9 cellular contexts compared by ENCODE assay signal in genomic region chr12:108856170-108856427, GRCh38. TPM values are rescaled to one million over a fixed set of nuclear protein-coding genes. Genes with fewer than 3 reads are reported as not detected.
DNase-seq lines count a peak whose midpoint lies in the region; ATAC-seq, FAIRE-seq and TF ChIP-seq lines count a peak whose summit lies in the region.
"Had no signal": no experiment of that assay in that cellular context is flagged by ENCODE, and none has a peak within 500 bp of the region (broad histone marks: within the 10 kb centered on the region; RNA-seq: fewer than 3 reads in every experiment).

No MANE protein-coding gene starts in this region.

- TF ChIP-seq POLR2A in endothelial cell of umbilical vein (IDR thresholded peaks at IDR 0.05; ENCODE audit: low read depth, low read length) (no peak), GM12891 (IDR thresholded peaks at IDR 0.05; ENCODE audit: low read depth, low read length) (no peak)

- no peaks in the 10 kb centered on the region for H3K27me3 ChIP-seq in CD4-positive, CD25-positive, alpha-beta regulatory T cell (ENCODE audit: control insufficient read depth, insufficient read depth, low read length)
- no peaks in the 10 kb centered on the region for H3K27me3 ChIP-seq in RWPE2 (ENCODE audit: insufficient read depth, poor library complexity, severe bottlenecking)
- no peaks in the 10 kb centered on the region for H3K27me3 ChIP-seq in endothelial cell of umbilical vein (ENCODE audit: control insufficient read depth in 2 of 2, insufficient read depth in 2 of 2, low read length in 2 of 2)

- ATAC-seq in CD4-positive, CD25-positive, alpha-beta regulatory T cell (ENCODE audit: low read depth in 2 of 2), result no peak
- ATAC-seq in RWPE2 (ENCODE audit: low read depth) (no peak; the same call in 1 of the 3 replicates), HG03520 (IDR thresholded peaks at IDR 0.05; ENCODE audit: unreplicated experiment) (no peak), HG02970 (IDR thresholded peaks at IDR 0.05; ENCODE audit: low FRiP score, unreplicated experiment) (no peak)

- peak overlapping the region; percentile 67 for H3K27ac ChIP-seq in CD4-positive, CD25-positive, alpha-beta regulatory T cell (ENCODE audit: insufficient read depth, low read length, poor library complexity, severe bottlenecking)
- H3K27ac ChIP-seq in RWPE2 (ENCODE audit: poor library complexity, severe bottlenecking) (peak overlapping the region; percentile 94), endothelial cell of umbilical vein (ENCODE audit: insufficient read depth, low read depth, low read length) (peak overlapping the region; percentile 98)

- TF ChIP-seq CTCF in RWPE2 (IDR thresholded peaks at IDR 0.05; ENCODE audit: poor library complexity, severe bottlenecking) (no peak), endothelial cell of umbilical vein (IDR thresholded peaks at IDR 0.05; ENCODE audit: extremely low read depth in 1 of 2, insufficient read depth in 1 of 2, low read depth in 1 of 2, low read length in 2 of 2) (no peak), osteocyte (IDR thresholded peaks at IDR 0.05) (no peak)

- no peaks in the 10 kb centered on the region for H3K9me1 ChIP-seq in endothelial cell of umbilical vein (replicated peaks; ENCODE audit: control insufficient read depth, extremely low read depth, insufficient read depth, low read length)

- DNase-seq in CD4-positive, CD25-positive, alpha-beta regulatory T cell, result no peak
- DNase-seq in RWPE2 (ENCODE audit: low spot score) (no peak), endothelial cell of umbilical vein (ENCODE audit: low read depth, low spot score) (no peak), osteocyte (ENCODE audit: extremely low spot score, unreplicated experiment) (no peak), GM12891 (ENCODE audit: insufficient read length, low spot score) (no peak), mucosa of gallbladder (ENCODE audit: low spot score) (no peak)

- FAIRE-seq in endothelial cell of umbilical vein (lab: Jason Lieb, UNC) (no peak), GM12891 (lab: Jason Lieb, UNC) (no peak)

- no peak overlapping the region for H2AFZ ChIP-seq in endothelial cell of umbilical vein (ENCODE audit: low read depth, low read length)

- H3K9ac ChIP-seq in endothelial cell of umbilical vein (replicated peaks; ENCODE audit: extremely low read depth, insufficient read depth, low read length), result peak overlapping the region; percentile 75

- H3K36me3 ChIP-seq in CD4-positive, CD25-positive, alpha-beta regulatory T cell (ENCODE audit: control insufficient read depth, insufficient read depth, low read length), result peaks cover 12% of the 10 kb centered on the region
- H3K36me3 ChIP-seq in RWPE2 (ENCODE audit: low read depth) (peaks cover 46% of the 10 kb centered on the region), endothelial cell of umbilical vein (ENCODE audit: control insufficient read depth in 2 of 2, extremely low read depth in 1 of 2, insufficient read depth in 2 of 2, low read length in 2 of 2) (no peaks in the 10 kb centered on the region)

- no peaks in the 10 kb centered on the region for H3K9me3 ChIP-seq in CD4-positive, CD25-positive, alpha-beta regulatory T cell (ENCODE audit: control insufficient read depth in 2 of 2, low read length in 2 of 2)
- no peaks in the 10 kb centered on the region for H3K9me3 ChIP-seq in RWPE2 (ENCODE audit: severe bottlenecking)
- H3K9me3 ChIP-seq in endothelial cell of umbilical vein (replicated peaks; ENCODE audit: control insufficient read depth, insufficient read depth, low read length), result no peaks in the 10 kb centered on the region

- dilution Hi-C loops in endothelial cell of umbilical vein (cut with MboI; ENCODE audit: extremely low pct_ligation_motif_present, low sequenced_read_pairs), result no loop called here

- POLR2A ChIA-PET in endothelial cell of umbilical vein (lab: Charles Lee), result no interaction called here

- H3K4me1 ChIP-seq in CD4-positive, CD25-positive, alpha-beta regulatory T cell (ENCODE audit: control insufficient read depth, insufficient read depth, low read length, poor library complexity, severe bottlenecking), result peaks cover 28% of the 10 kb centered on the region
- peaks cover 35% of the 10 kb centered on the region for H3K4me1 ChIP-seq in RWPE2 (ENCODE audit: insufficient read depth, poor library complexity, severe bottlenecking)
- H3K4me1 ChIP-seq in endothelial cell of umbilical vein (ENCODE audit: control insufficient read depth, extremely low read depth, insufficient read depth, low read length), result peaks cover 51% of the 10 kb centered on the region

- peak overlapping the region; percentile 87 for H3K4me3 ChIP-seq in CD4-positive, CD25-positive, alpha-beta regulatory T cell (ENCODE audit: low read depth, low read length)
- peak overlapping the region; percentile 88 for H3K4me3 ChIP-seq in RWPE2 (ENCODE audit: severe bottlenecking)
- peak overlapping the region in 2 of 3 experiments; percentile 60 to 74 for H3K4me3 ChIP-seq in endothelial cell of umbilical vein (replicated peaks in 1 of 3; ENCODE audit: insufficient read depth in 1 of 3, low read depth in 1 of 3, low read length in 3 of 3)

- peaks cover 29% of the 10 kb centered on the region for H3K79me2 ChIP-seq in endothelial cell of umbilical vein (ENCODE audit: control insufficient read depth, insufficient read depth, low read length)

- H3K4me2 ChIP-seq in endothelial cell of umbilical vein (ENCODE audit: insufficient read depth, low read length), result peak overlapping the region; percentile 38

- H3K36me3 Mint-ChIP-seq in CD4-positive, CD25-positive, alpha-beta regulatory T cell, result peaks cover 8% of the 10 kb centered on the region
- H3K36me3 Mint-ChIP-seq in osteocyte (ENCODE audit: unreplicated experiment), result peaks cover 22% of the 10 kb centered on the region

- H3K4me1 Mint-ChIP-seq in CD4-positive, CD25-positive, alpha-beta regulatory T cell, result peaks cover 32 to 52% (median 43%) of the 10 kb centered on the region in 4 donors
- H3K4me1 Mint-ChIP-seq in osteocyte (ENCODE audit: unreplicated experiment), result peaks cover 69% of the 10 kb centered on the region

- H3K27ac Mint-ChIP-seq in CD4-positive, CD25-positive, alpha-beta regulatory T cell, result peak overlapping the region; percentile 93 to 97 (median 96)
- peak overlapping the region; percentile 97 for H3K27ac Mint-ChIP-seq in osteocyte (ENCODE audit: unreplicated experiment)

- H3K27me3 Mint-ChIP-seq in CD4-positive, CD25-positive, alpha-beta regulatory T cell, result peaks cover 9% of the 10 kb centered on the region
- no peaks in the 10 kb centered on the region for H3K27me3 Mint-ChIP-seq in osteocyte (ENCODE audit: unreplicated experiment)

- intact Hi-C loops in endothelial cell of umbilical vein (cut with micrococcal nuclease), result no loop called here

- no peaks in the 10 kb centered on the region for H4K20me1 ChIP-seq in endothelial cell of umbilical vein (replicated peaks; ENCODE audit: control insufficient read depth, extremely low read depth, insufficient read depth, low read length)

- H3K4me3 Mint-ChIP-seq in CD4-positive, CD25-positive, alpha-beta regulatory T cell, result peak overlapping the region; percentile 95 to 99 (median 97)
- H3K4me3 Mint-ChIP-seq in osteocyte (ENCODE audit: unreplicated experiment), result peak overlapping the region; percentile 87

- CTCF ChIA-PET in endothelial cell of umbilical vein (lab: Charles Lee), result no interaction called here

- BruUV-seq in endothelial cell of umbilical vein (replicated peaks; lab: Mats Ljungman, UMichigan), result no TSS peak

- H3K9me3 Mint-ChIP-seq in CD4-positive, CD25-positive, alpha-beta regulatory T cell, result peaks cover 0 to 3% (median 0%) of the 10 kb centered on the region in 7 donors
- no peaks in the 10 kb centered on the region for H3K9me3 Mint-ChIP-seq in osteocyte (ENCODE audit: unreplicated experiment)

TF ChIP-seq in endothelial cell of umbilical vein, 7 proteins besides CTCF, POLR2A, EP300 and RAD21 (continues in another document):
- TF ChIP-seq JUN (IDR thresholded peaks at IDR 0.05; ENCODE audit: borderline replicate concordance, insufficient read depth, insufficient read length, low read depth), result no peak
- TF ChIP-seq FOS (IDR thresholded peaks at IDR 0.05; ENCODE audit: borderline replicate concordance, insufficient read depth, low read length), result no peak
- no peak for TF ChIP-seq EZH2 (IDR thresholded peaks at IDR 0.05; ENCODE audit: borderline replicate concordance, low read depth, low read length, severe bottlenecking)
- no peak for TF ChIP-seq MYC (IDR thresholded peaks at IDR 0.05; ENCODE audit: low read depth, low read length)

TF ChIP-seq in GM12891, 5 proteins besides CTCF, POLR2A, EP300 and RAD21:
- TF ChIP-seq SPI1 (IDR thresholded peaks at IDR 0.05; ENCODE audit: low read depth, low read length) (no peak), TAF1 (IDR thresholded peaks at IDR 0.05; ENCODE audit: low read depth, low read length) (no peak), POLR2AphosphoS5 (IDR thresholded peaks at IDR 0.05; ENCODE audit: low read depth, low read length) (no peak), POU2F2 (IDR thresholded peaks at IDR 0.05; ENCODE audit: low read depth, low read length) (no peak), PAX5 (IDR thresholded peaks at IDR 0.05; ENCODE audit: insufficient read depth, low read length, severe bottlenecking) (no peak)

RNA-seq across cellular contexts. Expression of gene SSH1, which starts 1.3 kb away (rescaled TPM):
- 32.5 TPM for total RNA-seq in CD4-positive, CD25-positive, alpha-beta regulatory T cell
- polyA plus RNA-seq in CD4-positive, CD25-positive, alpha-beta regulatory T cell, result 1 to 10 TPM; 5.7 to 8.2 (median 6.9) TPM
- 57.5 and 71.4 TPM in 2 replicates for total RNA-seq in endothelial cell of umbilical vein
- 20.2 and 20.6 TPM in 2 replicates for polyA plus RNA-seq in endothelial cell of umbilical vein
- polyA plus RNA-seq in endothelial cell of umbilical vein (2011; cell fraction: cytosol; rRNA removed), result 14.9 and 18.6 TPM in 2 replicates
- polyA plus RNA-seq in endothelial cell of umbilical vein (2011; cell fraction: nucleus; rRNA removed), result 81.2 and 96.3 TPM in 2 replicates
- 24.5 and 25.2 TPM in 2 replicates for polyA plus RNA-seq in endothelial cell of umbilical vein (2012)
- 93.7 and 104 TPM in 2 replicates for polyA minus RNA-seq in endothelial cell of umbilical vein
- polyA minus RNA-seq in endothelial cell of umbilical vein (2011; cell fraction: cytosol; rRNA and poly(A)+ RNA removed), result 11.3 TPM
- polyA minus RNA-seq in endothelial cell of umbilical vein (2011; cell fraction: nucleus; rRNA and poly(A)+ RNA removed), result 107 and 110 TPM in 2 replicates
- total RNA-seq in osteocyte, result 96.9 and 109 TPM in 2 replicates
- 10.2 TPM for polyA plus RNA-seq in GM12891 (2012; ENCODE audit: low read depth, missing spikeins)
- 60.1 TPM for total RNA-seq in mucosa of gallbladder

RNA-seq across cellular contexts. Expression of gene DAO, which starts 23.8 kb away (rescaled TPM):
- total RNA-seq in CD4-positive, CD25-positive, alpha-beta regulatory T cell, result not detected
- not detected for polyA plus RNA-seq in CD4-positive, CD25-positive, alpha-beta regulatory T cell
- total RNA-seq in endothelial cell of umbilical vein, result not detected in 2 replicates
- not detected in 2 replicates for polyA plus RNA-seq in endothelial cell of umbilical vein
- polyA plus RNA-seq in endothelial cell of umbilical vein (2011; cell fraction: cytosol; rRNA removed), result not detected in 2 replicates
- polyA plus RNA-seq in endothelial cell of umbilical vein (2011; cell fraction: nucleus; rRNA removed), result not detected in 2 replicates
- polyA plus RNA-seq in endothelial cell of umbilical vein (2012), result not detected in 2 replicates
- not detected in 2 replicates for polyA minus RNA-seq in endothelial cell of umbilical vein
- polyA minus RNA-seq in endothelial cell of umbilical vein (2011; cell fraction: cytosol; rRNA and poly(A)+ RNA removed), result not detected
- polyA minus RNA-seq in endothelial cell of umbilical vein (2011; cell fraction: nucleus; rRNA and poly(A)+ RNA removed), result not detected in 2 replicates
- not detected in 2 replicates for total RNA-seq in osteocyte
- not detected for polyA plus RNA-seq in GM12891 (2012; ENCODE audit: low read depth, missing spikeins)
- total RNA-seq in mucosa of gallbladder, result not detected
- total RNA-seq: pulmonary artery endothelial cell had no signal
